Comparison of ENCODE assay signal across 21 cellular contexts in the genomic region with DNA sequence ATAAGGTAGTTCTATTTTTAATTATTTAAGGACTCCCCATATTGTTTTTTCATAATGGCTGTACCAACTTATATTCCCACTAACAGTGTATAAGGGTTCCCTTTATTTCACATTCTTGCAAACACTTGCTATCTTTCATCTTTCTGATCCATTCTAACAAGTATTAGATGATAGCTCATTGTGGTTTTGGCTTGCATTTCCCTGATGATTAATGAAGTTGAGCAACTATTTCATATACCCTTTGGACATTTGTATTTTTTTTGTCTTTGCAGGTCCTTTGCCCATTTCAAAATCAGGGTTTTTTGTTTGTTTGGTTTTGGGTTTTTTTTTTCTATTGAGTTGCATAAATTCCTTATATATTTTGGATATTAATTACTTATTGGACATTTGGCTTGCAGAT.
DNase-seq lines count a peak whose midpoint lies in the region; ATAC-seq, FAIRE-seq and TF ChIP-seq lines count a peak whose summit lies in the region.
"Had no signal": no experiment of that assay in that cellular context is flagged by ENCODE, and none has a peak within 500 bp of the region (broad histone marks: within the 10 kb centered on the region; RNA-seq: fewer than 3 reads in every experiment).

No MANE protein-coding gene starts in this region.

- no peaks in the 10 kb centered on the region for H3K4me1 ChIP-seq in tibial artery
- H3K4me1 ChIP-seq: BLaER1, right atrium auricular region had no signal

- H3K4me1 Mint-ChIP-seq in nephron progenitor cell: no peaks in the 10 kb centered on the region

- no peak overlapping the region for H3K4me3 Mint-ChIP-seq in nephron progenitor cell
- H3K4me3 Mint-ChIP-seq: activated CD8-positive, alpha-beta T cell treated with anti-CD3 and anti-CD28 coated beads for 36 hours; dendritic cell treated with granulocyte-macrophage colony-stimulating factor and Interleukin-4, amounts not matched to agents 40 ng/mL and 50 ng/mL, for 4 days had no signal

- H3K4me3 ChIP-seq in bronchial epithelial cell (ENCODE audit: low read depth, low read length) (no peak overlapping the region), tibial artery (no peak overlapping the region)
- H3K4me3 ChIP-seq: BLaER1, hepatocyte, right atrium auricular region had no signal

- H3K36me3 ChIP-seq in bronchial epithelial cell (ENCODE audit: control insufficient read depth, insufficient read depth, low read length): no peaks in the 10 kb centered on the region
- no peaks in the 10 kb centered on the region for H3K36me3 ChIP-seq in tibial artery
- H3K36me3 ChIP-seq: BLaER1, neutrophil, right atrium auricular region had no signal

- peaks cover 10% of the 10 kb centered on the region for H3K9me3 Mint-ChIP-seq in nephron progenitor cell
- H3K9me3 Mint-ChIP-seq: dendritic cell treated with granulocyte-macrophage colony-stimulating factor and Interleukin-4, amounts not matched to agents 40 ng/mL and 50 ng/mL, for 4 days had no signal

- ATAC-seq in HG03025 (IDR thresholded peaks at IDR 0.05; ENCODE audit: low FRiP score, unreplicated experiment): no peak
- ATAC-seq: activated CD8-positive, alpha-beta T cell treated with anti-CD3 and anti-CD28 coated beads for 36 hours; Panc1 had no signal

- no peak for FAIRE-seq in bronchial epithelial cell (lab: Jason Lieb, UNC)

- no peak overlapping the region for H3K27ac Mint-ChIP-seq in nephron progenitor cell
- H3K27ac Mint-ChIP-seq: activated CD8-positive, alpha-beta T cell treated with anti-CD3 and anti-CD28 coated beads for 36 hours; dendritic cell treated with granulocyte-macrophage colony-stimulating factor and Interleukin-4, amounts not matched to agents 40 ng/mL and 50 ng/mL, for 4 days had no signal

- peak; percentile 42 to 51 for DNase-seq in AML-193 (lab: John Stamatoyannopoulos, UW)
- DNase-seq in HT1080 (ENCODE audit: low read depth): peak; percentile 57
- DNase-seq in bronchial epithelial cell (ENCODE audit: low read depth): peak; percentile 90
- peak; percentile 30 for DNase-seq in kidney tubule cell (ENCODE audit: low spot score)
- no peak for DNase-seq in tibial artery
- DNase-seq in HPDE6-E6E7 (ENCODE audit: extremely low spot score): no peak
- DNase-seq in nephron progenitor cell: no peak
- DNase-seq: activated CD8-positive, alpha-beta T cell treated with anti-CD3 and anti-CD28 coated beads for 36 hours; amniotic stem cell; DMS153; NCI-H2081; NCI-H748 treated with DMSO at 0.1 percent for 48 hours had no signal

- H3K9me3 ChIP-seq in tibial artery: no peaks in the 10 kb centered on the region
- H3K9me3 ChIP-seq: BLaER1, neutrophil, right atrium auricular region had no signal

- H3K27ac ChIP-seq in tibial artery: no peak overlapping the region
- H3K27ac ChIP-seq: BLaER1, epithelial cell of prostate, hepatocyte, neutrophil, right atrium auricular region, VCaP had no signal

- no peaks in the 10 kb centered on the region for H3K36me3 Mint-ChIP-seq in nephron progenitor cell (ENCODE audit: low read depth)

- peaks cover 27% of the 10 kb centered on the region for H3K27me3 Mint-ChIP-seq in nephron progenitor cell (ENCODE audit: low read depth, poor library complexity)
- H3K27me3 Mint-ChIP-seq: dendritic cell treated with granulocyte-macrophage colony-stimulating factor and Interleukin-4, amounts not matched to agents 40 ng/mL and 50 ng/mL, for 4 days had no signal

- intact Hi-C loops in tibial artery (cut with DNase I; ENCODE audit: low total_unique reads): no loop called here

- H3K27me3 ChIP-seq in bronchial epithelial cell (ENCODE audit: control insufficient read depth, insufficient read depth, low read length): no peaks in the 10 kb centered on the region
- H3K27me3 ChIP-seq in tibial artery: no peaks in the 10 kb centered on the region
- H3K27me3 ChIP-seq: BLaER1, hepatocyte, neutrophil, right atrium auricular region had no signal

- TF ChIP-seq CTCF in bronchial epithelial cell (IDR thresholded peaks at IDR 0.05; ENCODE audit: insufficient read depth, low read length, severe bottlenecking): no peak
- no peak for TF ChIP-seq CTCF in tibial artery (IDR thresholded peaks at IDR 0.05)
- TF ChIP-seq CTCF in nephron progenitor cell (IDR thresholded peaks at IDR 0.05): no peak

Comparison
In these comparisons a context has a peak if more than half of its experiments do, and no peak if none do; other contexts are left out.
1. DNase-seq: peak in AML-193 (2 of 2), HT1080 (single experiment), bronchial epithelial cell (single experiment) and kidney tubule cell (single experiment); none in tibial artery (0 of 2), HPDE6-E6E7 (single experiment) and nephron progenitor cell (single experiment).